Comparison of ENCODE assay signal across 7 cellular contexts in genomic region chr2:73981081-73981968, GRCh38. TPM values are rescaled to one million over a fixed set of nuclear protein-coding genes. Genes with fewer than 3 reads are reported as not detected.
A peak's percentile ranks its signal among the peaks of the same experiment; 100 is the strongest.
DNase-seq lines count a peak whose midpoint lies in the region; ATAC-seq and TF ChIP-seq lines count a peak whose summit lies in the region.

No MANE protein-coding gene starts in this region.

- peaks cover 33% of the 10 kb centered on the region for H3K36me3 Mint-ChIP-seq in dendritic cell treated with granulocyte-macrophage colony-stimulating factor and Interleukin-4, amounts not matched to agents 40 ng/mL and 50 ng/mL, for 4 days (ENCODE audit: low read depth)

- H3K4me3 Mint-ChIP-seq in dendritic cell treated with granulocyte-macrophage colony-stimulating factor and Interleukin-4, amounts not matched to agents 40 ng/mL and 50 ng/mL, for 4 days = peak overlapping the region; percentile 80

- intact Hi-C loops in dendritic cell treated with granulocyte-macrophage colony-stimulating factor and Interleukin-4, amounts not matched to agents 40 ng/mL and 50 ng/mL, for 4 days (cut with micrococcal nuclease) = loop anchor here (10.0 kb wide), 1 partner anchor 127 kb away; no protein-coding TSS in a partner anchor
- intact Hi-C loops in mucosa of descending colon (cut with DNase I, micrococcal nuclease) = loop anchor here in 1 of 2 donors (5.0 kb wide), 1 partner anchor 54 kb away; the partner anchor contains the start of gene DGUOK

- no peaks in the 10 kb centered on the region for H3K9me3 Mint-ChIP-seq in dendritic cell treated with granulocyte-macrophage colony-stimulating factor and Interleukin-4, amounts not matched to agents 40 ng/mL and 50 ng/mL, for 4 days

- DNase-seq in GM03348 (ENCODE audit: low spot score) = peak; percentile 45
- DNase-seq in HCEC 1CT = peak; percentile 62
- DNase-seq in RWPE2 (ENCODE audit: low spot score) = no peak
- DNase-seq in mucosa of descending colon = peak; percentile 69 to 78 (median 77)
- DNase-seq in GDM1 (lab: John Stamatoyannopoulos, UW) = no peak

- peak overlapping the region; percentile 15 for H3K4me3 ChIP-seq in RWPE2 (ENCODE audit: severe bottlenecking)
- peak overlapping the region; percentile 14 for H3K4me3 ChIP-seq in mucosa of descending colon

- peak overlapping the region; percentile 98 for H3K27ac ChIP-seq in RWPE2 (ENCODE audit: poor library complexity, severe bottlenecking)

- H3K9me3 ChIP-seq in RWPE2 (ENCODE audit: severe bottlenecking) = peaks cover 2% of the 10 kb centered on the region
- no peaks in the 10 kb centered on the region for H3K9me3 ChIP-seq in mucosa of descending colon

- peak overlapping the region; percentile 71 for H3K27ac Mint-ChIP-seq in dendritic cell treated with granulocyte-macrophage colony-stimulating factor and Interleukin-4, amounts not matched to agents 40 ng/mL and 50 ng/mL, for 4 days

- H3K27me3 Mint-ChIP-seq in dendritic cell treated with granulocyte-macrophage colony-stimulating factor and Interleukin-4, amounts not matched to agents 40 ng/mL and 50 ng/mL, for 4 days = peaks cover 3% of the 10 kb centered on the region

- H3K36me3 ChIP-seq in RWPE2 (ENCODE audit: low read depth) (peaks cover 2% of the 10 kb centered on the region), mucosa of descending colon (ENCODE audit: low read depth) (no peaks in the 10 kb centered on the region)

- TF ChIP-seq CTCF in RWPE2 (IDR thresholded peaks at IDR 0.05; ENCODE audit: poor library complexity, severe bottlenecking) (no peak), mucosa of descending colon (IDR thresholded peaks at IDR 0.05) (no peak)

- peaks cover 77% of the 10 kb centered on the region for H3K4me1 Mint-ChIP-seq in dendritic cell treated with granulocyte-macrophage colony-stimulating factor and Interleukin-4, amounts not matched to agents 40 ng/mL and 50 ng/mL, for 4 days (ENCODE audit: low read depth)

- H3K27me3 ChIP-seq in RWPE2 (ENCODE audit: insufficient read depth, poor library complexity, severe bottlenecking) = no peaks in the 10 kb centered on the region

- H3K4me1 ChIP-seq in RWPE2 (ENCODE audit: insufficient read depth, poor library complexity, severe bottlenecking) (peaks cover 41% of the 10 kb centered on the region), mucosa of descending colon (ENCODE audit: low read depth) (peaks cover 39% of the 10 kb centered on the region)

- ATAC-seq in RWPE2 (ENCODE audit: low read depth) (peak; percentile 14), mucosa of descending colon (peak; percentile 10), GM19035 (IDR thresholded peaks at IDR 0.05; ENCODE audit: unreplicated experiment) (no peak)

RNA-seq across cellular contexts. Expression of gene TET3, which starts 3.4 kb away (rescaled TPM):
- 10 to 100 TPM; 16.6 to 28.7 (median 21.9) TPM for total RNA-seq in mucosa of descending colon

RNA-seq across cellular contexts. Expression of gene DGUOK, which starts 54.6 kb away (rescaled TPM):
- total RNA-seq in mucosa of descending colon = 10 to 100 TPM; 36.5 to 61.3 (median 57.8) TPM

Comparison
In these comparisons a context has a peak if more than half of its experiments do, and no peak if none do; other contexts are left out.
1. DNase-seq: peak in GM03348 (single experiment), HCEC 1CT (single experiment) and mucosa of descending colon (3 of 3); none in RWPE2 (single experiment) and GDM1 (single experiment).